18 cellular contexts compared by ENCODE assay signal in the genomic region with DNA sequence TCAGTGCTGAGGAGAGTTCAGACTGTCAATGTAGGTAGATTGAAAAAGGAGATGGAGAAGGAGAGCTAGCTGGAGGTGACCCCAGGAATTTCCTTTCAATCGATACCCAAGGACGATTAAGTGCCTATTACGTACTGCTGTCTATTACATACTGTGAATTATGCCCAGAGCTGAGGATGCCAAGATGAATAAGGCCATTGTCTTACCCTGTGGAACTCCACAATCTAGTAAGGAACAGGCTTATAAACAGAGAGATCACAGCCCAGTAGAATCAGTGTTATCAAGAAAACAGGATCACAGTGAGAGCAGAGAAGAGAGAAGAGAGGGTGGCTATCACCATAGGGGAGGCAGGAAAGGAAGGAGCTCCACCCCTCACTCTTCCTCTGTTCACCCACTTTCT. TPM values are rescaled to one million over a fixed set of nuclear protein-coding genes. Genes with fewer than 3 reads are reported as not detected.
A peak's percentile ranks its signal among the peaks of the same experiment; 100 is the strongest.
DNase-seq lines count a peak whose midpoint lies in the region; ATAC-seq and TF ChIP-seq lines count a peak whose summit lies in the region.
"Had no signal": no experiment of that assay in that cellular context is flagged by ENCODE, and none has a peak within 500 bp of the region (broad histone marks: within the 10 kb centered on the region; RNA-seq: fewer than 3 reads in every experiment).

No MANE protein-coding gene starts in this region.

- no peaks in the 10 kb centered on the region for H4K20me1 ChIP-seq in osteoblast (ENCODE audit: insufficient read depth, low read length)
- H4K20me1 ChIP-seq: BLaER1 treated with 17β-estradiol and CSF1 and Interleukin-3, amounts not matched to agents 10 nM and 100 nM had no signal

- intact Hi-C loops in naive thymus-derived CD4-positive, alpha-beta T cell (cut with micrococcal nuclease), result loop anchor here in 1 of 2 donors (5.0 to 10.0 kb wide), 4 partner anchors 612 to 1644 kb away; partner anchors contain the start of genes CERT1, POLK, SCAMP1 and TBCA
- intact Hi-C loops in activated CD4-positive, alpha-beta memory T cell treated with anti-CD3 and anti-CD28 coated beads for 36 hours (cut with micrococcal nuclease), result loop anchor here (10.0 kb wide), 1 partner anchor 198 kb away; no protein-coding TSS in a partner anchor

- H3K4me3 ChIP-seq in naive thymus-derived CD4-positive, alpha-beta T cell (ENCODE audit: low read length), result no peak overlapping the region
- H3K4me3 ChIP-seq in osteoblast (ENCODE audit: insufficient read depth, low read length), result no peak overlapping the region
- H3K4me3 ChIP-seq: BLaER1 treated with 17β-estradiol and CSF1 and Interleukin-3, amounts not matched to agents 10 nM and 100 nM had no signal

- no peaks in the 10 kb centered on the region for H3K79me2 ChIP-seq in osteoblast (ENCODE audit: insufficient read depth, low read length)

- CTCF ChIA-PET in naive thymus-derived CD4-positive, alpha-beta T cell (lab: Charles Lee), result interaction anchor here (0.9 to 5.5 kb wide), 3 partner anchors 10 to 26 kb away, joined by 3 to 31 read pairs (median 3); no protein-coding TSS in a partner anchor
- CTCF ChIA-PET in activated CD4-positive, alpha-beta memory T cell treated with anti-CD3 and anti-CD28 coated beads for 36 hours (lab: Charles Lee), result interaction anchor here (0.6 to 2.1 kb wide), 3 partner anchors 11 to 336 kb away, joined by 3 to 12 read pairs (median 3); no protein-coding TSS in a partner anchor

- H3K4me3 Mint-ChIP-seq in stimulated activated naive CD8-positive, alpha-beta T cell treated with anti-CD3 and anti-CD28 coated beads, Interleukin-15, amount 100 ng/mL, for 72 hours, result no peak overlapping the region
- peak overlapping the region in 9 of 10 donors; percentile 1 to 83 (median 49) for H3K4me3 Mint-ChIP-seq in naive thymus-derived CD4-positive, alpha-beta T cell
- no peak overlapping the region for H3K4me3 Mint-ChIP-seq in activated CD4-positive, alpha-beta memory T cell treated with anti-CD3 and anti-CD28 coated beads for 36 hours

- peaks cover 0 to 4% (median 0%) of the 10 kb centered on the region in 5 donors for H3K36me3 Mint-ChIP-seq in naive thymus-derived CD4-positive, alpha-beta T cell
- no peaks in the 10 kb centered on the region for H3K36me3 Mint-ChIP-seq in activated CD4-positive, alpha-beta memory T cell treated with anti-CD3 and anti-CD28 coated beads for 36 hours

- H3K27ac Mint-ChIP-seq in stimulated activated naive CD8-positive, alpha-beta T cell treated with anti-CD3 and anti-CD28 coated beads, Interleukin-15, amount 100 ng/mL, for 72 hours, result peak overlapping the region; percentile 7 to 63
- H3K27ac Mint-ChIP-seq in naive thymus-derived CD4-positive, alpha-beta T cell, result peak overlapping the region in 8 of 9 donors; percentile 6 to 99 (median 96)
- H3K27ac Mint-ChIP-seq in activated CD4-positive, alpha-beta memory T cell treated with anti-CD3 and anti-CD28 coated beads for 36 hours, result no peak overlapping the region

- no peak for TF ChIP-seq CTCF in osteoblast (IDR thresholded peaks at IDR 0.05; ENCODE audit: extremely low read depth, low read depth, low read length)

- no peak for ATAC-seq in stimulated activated naive CD8-positive, alpha-beta T cell treated with anti-CD3 and anti-CD28 coated beads, Interleukin-15, amount 100 ng/mL, for 72 hours
- no peak for ATAC-seq in stimulated activated naive CD8-positive, alpha-beta T cell treated with anti-CD3 and anti-CD28 coated beads, Interleukin-15, Interleukin-2, amounts not matched to agents 100 U/mL and 50 U/mL, for 24 hours
- no peak for ATAC-seq in naive thymus-derived CD4-positive, alpha-beta T cell

- H3K36me3 ChIP-seq in naive thymus-derived CD4-positive, alpha-beta T cell (ENCODE audit: control insufficient read depth in 2 of 3, insufficient read depth in 3 of 3, low read length in 3 of 3), result no peaks in the 10 kb centered on the region
- H3K36me3 ChIP-seq in osteoblast (ENCODE audit: insufficient read depth, low read length), result no peaks in the 10 kb centered on the region
- H3K36me3 ChIP-seq: BLaER1 treated with 17β-estradiol and CSF1 and Interleukin-3, amounts not matched to agents 10 nM and 100 nM had no signal

- no peak for DNase-seq in stimulated activated naive CD8-positive, alpha-beta T cell treated with anti-CD3 and anti-CD28 coated beads, Interleukin-15, amount 100 ng/mL, for 72 hours
- no peak for DNase-seq in stimulated activated naive CD8-positive, alpha-beta T cell treated with anti-CD3 and anti-CD28 coated beads, Interleukin-15, Interleukin-2, amounts not matched to agents 100 U/mL and 50 U/mL, for 24 hours
- peak in 1 of 61 donors; percentile 6 for DNase-seq in caudate nucleus (lab: John Stamatoyannopoulos, UW)
- no peak for DNase-seq in naive thymus-derived CD4-positive, alpha-beta T cell
- DNase-seq in activated CD4-positive, alpha-beta memory T cell treated with anti-CD3 and anti-CD28 coated beads for 36 hours, result no peak
- no peak for DNase-seq in activated gamma-delta T cell (lab: John Stamatoyannopoulos, UW)
- DNase-seq in osteoblast (ENCODE audit: insufficient read length, low spot score, missing footprints), result no peak
- DNase-seq: COR-L47, KBM-7, MV-4-11, NCI-H1417, NCI-H187 treated with DMSO at 0.1 percent for 48 hours, NCI-H2171, NCI-H446, NCI-H748 treated with DMSO at 0.1 percent for 48 hours, OCI-M1 had no signal

- H2AFZ ChIP-seq in osteoblast (ENCODE audit: low read length), result no peak overlapping the region

- no peaks in the 10 kb centered on the region for H3K27me3 ChIP-seq in naive thymus-derived CD4-positive, alpha-beta T cell (ENCODE audit: control insufficient read depth in 2 of 2, insufficient read depth in 2 of 2, low read length in 2 of 2)
- peaks cover 12% of the 10 kb centered on the region for H3K27me3 ChIP-seq in osteoblast (ENCODE audit: insufficient read depth, low read length)
- H3K27me3 ChIP-seq: BLaER1 treated with 17β-estradiol and CSF1 and Interleukin-3, amounts not matched to agents 10 nM and 100 nM had no signal

- H3K9me3 ChIP-seq in naive thymus-derived CD4-positive, alpha-beta T cell (ENCODE audit: control insufficient read depth in 2 of 3, low read length in 3 of 3), result no peaks in the 10 kb centered on the region
- H3K9me3 ChIP-seq in osteoblast (ENCODE audit: low read depth, low read length), result no peaks in the 10 kb centered on the region
- H3K9me3 ChIP-seq: BLaER1 treated with 17β-estradiol and CSF1 and Interleukin-3, amounts not matched to agents 10 nM and 100 nM had no signal

- no peaks in the 10 kb centered on the region for H3K27me3 Mint-ChIP-seq in stimulated activated naive CD8-positive, alpha-beta T cell treated with anti-CD3 and anti-CD28 coated beads, Interleukin-15, amount 100 ng/mL, for 72 hours
- H3K27me3 Mint-ChIP-seq in naive thymus-derived CD4-positive, alpha-beta T cell, result peaks cover 0 to 9% (median 3%) of the 10 kb centered on the region in 5 donors
- no peaks in the 10 kb centered on the region for H3K27me3 Mint-ChIP-seq in activated CD4-positive, alpha-beta memory T cell treated with anti-CD3 and anti-CD28 coated beads for 36 hours

- POLR2A ChIA-PET in naive thymus-derived CD4-positive, alpha-beta T cell (lab: Charles Lee), result interaction anchor here (2.4 kb wide), 1 partner anchor 11 kb away, joined by 7 read pairs; no protein-coding TSS in a partner anchor
- POLR2A ChIA-PET in activated CD4-positive, alpha-beta memory T cell treated with anti-CD3 and anti-CD28 coated beads for 36 hours (lab: Charles Lee), result interaction anchor here (0.6 kb wide), 1 partner anchor 21 kb away, joined by 6 read pairs; no protein-coding TSS in a partner anchor

- no peaks in the 10 kb centered on the region for H3K9me3 Mint-ChIP-seq in stimulated activated naive CD8-positive, alpha-beta T cell treated with anti-CD3 and anti-CD28 coated beads, Interleukin-15, amount 100 ng/mL, for 72 hours
- peaks cover 0 to 5% (median 0%) of the 10 kb centered on the region in 11 donors for H3K9me3 Mint-ChIP-seq in naive thymus-derived CD4-positive, alpha-beta T cell
- peaks cover 2% of the 10 kb centered on the region for H3K9me3 Mint-ChIP-seq in activated CD4-positive, alpha-beta memory T cell treated with anti-CD3 and anti-CD28 coated beads for 36 hours

- peaks cover 0 to 27% of the 10 kb centered on the region in 2 donors for H3K4me1 ChIP-seq in naive thymus-derived CD4-positive, alpha-beta T cell (ENCODE audit: control insufficient read depth in 2 of 2, insufficient read depth in 2 of 2, low read length in 2 of 2)
- H3K4me1 ChIP-seq in osteoblast (ENCODE audit: insufficient read depth, low read length), result no peaks in the 10 kb centered on the region
- H3K4me1 ChIP-seq: BLaER1 treated with 17β-estradiol and CSF1 and Interleukin-3, amounts not matched to agents 10 nM and 100 nM had no signal

- H3K27ac ChIP-seq in caudate nucleus (ENCODE audit: low read depth, low read length) (peak overlapping the region; percentile 49), osteoblast (ENCODE audit: low read depth, low read length) (no peak overlapping the region)
- peak overlapping the region; percentile 14 for H3K27ac ChIP-seq in naive thymus-derived CD4-positive, alpha-beta T cell (ENCODE audit: low read depth, low read length)
- H3K27ac ChIP-seq: BLaER1 treated with 17β-estradiol and CSF1 and Interleukin-3, amounts not matched to agents 10 nM and 100 nM had no signal

- H3K4me1 Mint-ChIP-seq in stimulated activated naive CD8-positive, alpha-beta T cell treated with anti-CD3 and anti-CD28 coated beads, Interleukin-15, amount 100 ng/mL, for 72 hours, result peaks cover 32% of the 10 kb centered on the region
- H3K4me1 Mint-ChIP-seq in naive thymus-derived CD4-positive, alpha-beta T cell, result peaks cover 17 to 40% (median 33%) of the 10 kb centered on the region in 7 donors
- H3K4me1 Mint-ChIP-seq in activated CD4-positive, alpha-beta memory T cell treated with anti-CD3 and anti-CD28 coated beads for 36 hours (ENCODE audit: low read depth), result peaks cover 24% of the 10 kb centered on the region

- H3K4me2 ChIP-seq in osteoblast (ENCODE audit: insufficient read depth, low read length), result no peak overlapping the region
- H3K4me2 ChIP-seq: BLaER1 treated with 17β-estradiol and CSF1 and Interleukin-3, amounts not matched to agents 10 nM and 100 nM had no signal

RNA-seq across cellular contexts. Expression of gene PDE8B, which starts 54.1 kb away (rescaled TPM):
- 1 to 10 TPM in 1 of 5 experiments, not detected in 4; 1.2 TPM for total RNA-seq in naive thymus-derived CD4-positive, alpha-beta T cell
- under 1 TPM in 1 of 2 donors, not detected in 1; 0.02 TPM for polyA plus RNA-seq in naive thymus-derived CD4-positive, alpha-beta T cell
- not detected for total RNA-seq in activated CD4-positive, alpha-beta memory T cell treated with anti-CD3 and anti-CD28 coated beads for 36 hours
- total RNA-seq in osteoblast, result under 0.01 TPM in 2 replicates
- total RNA-seq: RPMI7951 had no signal

Comparison
In these comparisons a context has a peak if more than half of its experiments do, and no peak if none do; other contexts are left out.
1. H3K4me3 Mint-ChIP-seq: peak in naive thymus-derived CD4-positive, alpha-beta T cell (9 of 10); none in stimulated activated naive CD8-positive, alpha-beta T cell treated with anti-CD3 and anti-CD28 coated beads, Interleukin-15, amount 100 ng/mL, for 72 hours (0 of 2) and activated CD4-positive, alpha-beta memory T cell treated with anti-CD3 and anti-CD28 coated beads for 36 hours (single experiment).